ENCODE assay signal across 19 cellular contexts in the genomic region with DNA sequence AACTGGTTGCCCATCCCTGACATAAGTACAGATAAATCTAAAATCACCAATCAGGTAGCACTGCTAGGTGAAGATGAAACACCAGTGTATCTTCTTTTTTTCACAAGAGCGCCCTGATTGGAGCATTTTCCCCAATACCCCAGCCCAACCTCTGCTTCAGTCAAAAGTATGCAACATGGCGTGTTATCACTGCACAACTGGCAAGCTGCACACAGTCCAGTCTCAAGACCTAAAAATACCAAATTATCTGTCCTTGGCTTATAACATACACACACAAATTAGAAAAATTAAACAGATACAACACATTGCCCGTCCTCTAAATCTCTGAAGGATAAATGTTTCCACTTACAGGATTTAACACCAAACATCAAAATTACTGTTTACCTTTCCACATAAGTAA. TPM values are rescaled to one million over a fixed set of nuclear protein-coding genes. Genes with fewer than 3 reads are reported as not detected.
"Had no signal": no experiment of that assay in that cellular context is flagged by ENCODE, and none has a peak within 500 bp of the region (broad histone marks: within the 10 kb centered on the region; RNA-seq: fewer than 3 reads in every experiment).

No MANE protein-coding gene starts in this region.

- ATAC-seq: activated CD8-positive, alpha-beta memory T cell treated with anti-CD3 and anti-CD28 coated beads, Interleukin-2, amount 10 ng/mL, durations not matched to agents 7 days and 5 days; activated T-cell treated with anti-CD3 and anti-CD28 coated beads, Interleukin-2, amount 50 U/mL, for 4 hours; effector memory CD8-positive, alpha-beta T cell; gastroesophageal sphincter; naive thymus-derived CD4-positive, alpha-beta T cell; right lobe of liver had no signal

- H3K9me3 Mint-ChIP-seq: activated T-cell treated with anti-CD3 and anti-CD28 coated beads, Interleukin-2, amount 50 U/mL, for 4 hours; central memory CD8-positive, alpha-beta T cell; effector memory CD8-positive, alpha-beta T cell; naive thymus-derived CD4-positive, alpha-beta T cell had no signal

- H3K4me1 Mint-ChIP-seq: central memory CD8-positive, alpha-beta T cell had no signal

- DNase-seq: activated CD4-positive, alpha-beta T cell treated with anti-CD3 and anti-CD28 coated beads, Interleukin-2, amount 50 U/mL, for 4 hours; activated CD8-positive, alpha-beta memory T cell treated with anti-CD3 and anti-CD28 coated beads, Interleukin-2, amount 10 ng/mL, durations not matched to agents 7 days and 5 days; activated naive CD4-positive, alpha-beta T cell treated with Interleukin-2 at 50 U/mL for 16 hours; activated T-cell treated with anti-CD3 and anti-CD28 coated beads, Interleukin-2, amount 50 U/mL, for 4 hours; adrenal gland; effector memory CD8-positive, alpha-beta T cell; hypothalamus; naive thymus-derived CD4-positive, alpha-beta T cell; occipital lobe; right lobe of liver; SK-N-SH; spleen; stimulated activated CD4-positive, alpha-beta T cell treated with anti-CD3 and anti-CD28 coated beads, Interleukin-1b, Interleukin-23, amount 100 ng/mL, for 48 hours; stimulated activated naive CD8-positive, alpha-beta T cell treated with anti-CD3 and anti-CD28 coated beads, Interleukin-15, Interleukin-2, amounts not matched to agents 100 U/mL and 50 U/mL, for 24 hours; testis had no signal

- H3K4me3 Mint-ChIP-seq: activated CD8-positive, alpha-beta memory T cell treated with anti-CD3 and anti-CD28 coated beads, Interleukin-2, amount 10 ng/mL, durations not matched to agents 7 days and 5 days; activated T-cell treated with anti-CD3 and anti-CD28 coated beads, Interleukin-2, amount 50 U/mL, for 4 hours; central memory CD8-positive, alpha-beta T cell; effector memory CD8-positive, alpha-beta T cell; naive thymus-derived CD4-positive, alpha-beta T cell had no signal

- H3K27me3 Mint-ChIP-seq: activated CD8-positive, alpha-beta memory T cell treated with anti-CD3 and anti-CD28 coated beads, Interleukin-2, amount 10 ng/mL, durations not matched to agents 7 days and 5 days; central memory CD8-positive, alpha-beta T cell; effector memory CD8-positive, alpha-beta T cell; naive thymus-derived CD4-positive, alpha-beta T cell; progenitor cell of endocrine pancreas had no signal

- H3K27ac Mint-ChIP-seq: activated CD8-positive, alpha-beta memory T cell treated with anti-CD3 and anti-CD28 coated beads, Interleukin-2, amount 10 ng/mL, durations not matched to agents 7 days and 5 days; effector memory CD8-positive, alpha-beta T cell; progenitor cell of endocrine pancreas had no signal

RNA-seq across cellular contexts. Expression of gene SELPLG, which starts 20.2 kb away (rescaled TPM):
- total RNA-seq: progenitor cell of endocrine pancreas had no signal

RNA-seq across cellular contexts. Expression of gene TMEM119, which starts 56.0 kb away (rescaled TPM):
- total RNA-seq: lung microvascular endothelial cell, progenitor cell of endocrine pancreas had no signal
